9 cellular contexts compared by ENCODE assay signal in genomic region chr15:69595009-69595825, GRCh38.
DNase-seq lines count a peak whose midpoint lies in the region; ATAC-seq and TF ChIP-seq lines count a peak whose summit lies in the region.
"Had no signal": no experiment of that assay in that cellular context is flagged by ENCODE, and none has a peak within 500 bp of the region (broad histone marks: within the 10 kb centered on the region; RNA-seq: fewer than 3 reads in every experiment).

No MANE protein-coding gene starts in this region.

- H3K9me3 ChIP-seq in prostate gland, result no peaks in the 10 kb centered on the region
- H3K9me3 ChIP-seq: SJSA1 had no signal

- H3K36me3 ChIP-seq in prostate gland, result no peaks in the 10 kb centered on the region
- H3K36me3 ChIP-seq: SJSA1 had no signal

- TF ChIP-seq CTCF in Calu3 (IDR thresholded peaks at IDR 0.05; ENCODE audit: unreplicated experiment) (no peak), prostate gland (IDR thresholded peaks at IDR 0.05) (no peak)

- no peaks in the 10 kb centered on the region for H3K27me3 ChIP-seq in prostate gland (replicated peaks; ENCODE audit: insufficient read depth)
- H3K27me3 ChIP-seq: SJSA1 had no signal

- no TSS peak for BruUV-seq in Calu3 (replicated peaks; lab: Mats Ljungman, UMichigan)

- no peaks in the 10 kb centered on the region for H3K9me3 Mint-ChIP-seq in Calu3 (ENCODE audit: low read depth, unreplicated experiment)

- WGBS in prostate gland, result 32% methylated on average over 12 of the region's 12 CpGs

- H3K36me3 Mint-ChIP-seq in Calu3 (ENCODE audit: insufficient read depth, unreplicated experiment), result peaks cover 7% of the 10 kb centered on the region

- H3K4me3 ChIP-seq in prostate gland, result no peak overlapping the region
- H3K4me3 ChIP-seq: SJSA1 had no signal

- H3K27ac ChIP-seq in prostate gland, result peak overlapping the region; percentile 73 to 79
- H3K27ac ChIP-seq: SJSA1 had no signal

- H3K27me3 Mint-ChIP-seq in Calu3 (ENCODE audit: unreplicated experiment), result peaks cover 65% of the 10 kb centered on the region

- CTCF ChIA-PET in Calu3 (lab: Charles Lee), result interaction anchor here (0.6 to 1.8 kb wide), 12 partner anchors 9 to 632 kb away, joined by 3 to 9 read pairs (median 4); partner anchors contain the start of gene TLE3

- peaks cover 50% of the 10 kb centered on the region for H3K4me1 Mint-ChIP-seq in Calu3 (ENCODE audit: low read depth, unreplicated experiment)

- intact Hi-C loops in Calu3 (cut with micrococcal nuclease; ENCODE audit: unreplicated experiment), result no loop called here
- intact Hi-C loops in Right ventricle myocardium superior (cut with DNase I), result no loop called here
- intact Hi-C loops in prostate gland (cut with DNase I), result no loop called here

- peaks cover 20% of the 10 kb centered on the region for H3K4me1 ChIP-seq in prostate gland (replicated peaks)
- H3K4me1 ChIP-seq: SJSA1 had no signal

- H3K27ac Mint-ChIP-seq in Calu3 (ENCODE audit: unreplicated experiment), result peak overlapping the region; percentile 57

- DNase-seq in Calu3, result peak; percentile 43
- peak; percentile 50 for DNase-seq in NCI-H460 (ENCODE audit: extremely low read depth, low read depth)
- peak; percentile 88 for DNase-seq in Right ventricle myocardium superior
- DNase-seq in prostate gland (ENCODE audit: low spot score), result no peak
- no peak for DNase-seq in NCI-H146 treated with DMSO at 0.1 percent for 48 hours (lab: John Stamatoyannopoulos, UW; ENCODE audit: unreplicated experiment)
- no peak for DNase-seq in effector CD4-positive, alpha-beta T cell

- H3K4me3 Mint-ChIP-seq in Calu3 (ENCODE audit: low read depth, unreplicated experiment), result peak overlapping the region; percentile 51

- no peak for TF ChIP-seq POLR2A in prostate gland (IDR thresholded peaks at IDR 0.05)

- ATAC-seq in Right ventricle myocardium superior (ENCODE audit: poor library complexity), result peak; percentile 94
- ATAC-seq in HG02938 (IDR thresholded peaks at IDR 0.05; ENCODE audit: unreplicated experiment), result no peak
- no peak for ATAC-seq in GM18498 (IDR thresholded peaks at IDR 0.05; ENCODE audit: unreplicated experiment)

Comparison
In these comparisons a context has a peak if more than half of its experiments do, and no peak if none do; other contexts are left out.
1. DNase-seq: peak in Calu3 (single experiment), NCI-H460 (single experiment) and Right ventricle myocardium superior (single experiment); none in prostate gland (single experiment), NCI-H146 treated with DMSO at 0.1 percent for 48 hours (single experiment) and effector CD4-positive, alpha-beta T cell (single experiment).